In the genomic region with DNA sequence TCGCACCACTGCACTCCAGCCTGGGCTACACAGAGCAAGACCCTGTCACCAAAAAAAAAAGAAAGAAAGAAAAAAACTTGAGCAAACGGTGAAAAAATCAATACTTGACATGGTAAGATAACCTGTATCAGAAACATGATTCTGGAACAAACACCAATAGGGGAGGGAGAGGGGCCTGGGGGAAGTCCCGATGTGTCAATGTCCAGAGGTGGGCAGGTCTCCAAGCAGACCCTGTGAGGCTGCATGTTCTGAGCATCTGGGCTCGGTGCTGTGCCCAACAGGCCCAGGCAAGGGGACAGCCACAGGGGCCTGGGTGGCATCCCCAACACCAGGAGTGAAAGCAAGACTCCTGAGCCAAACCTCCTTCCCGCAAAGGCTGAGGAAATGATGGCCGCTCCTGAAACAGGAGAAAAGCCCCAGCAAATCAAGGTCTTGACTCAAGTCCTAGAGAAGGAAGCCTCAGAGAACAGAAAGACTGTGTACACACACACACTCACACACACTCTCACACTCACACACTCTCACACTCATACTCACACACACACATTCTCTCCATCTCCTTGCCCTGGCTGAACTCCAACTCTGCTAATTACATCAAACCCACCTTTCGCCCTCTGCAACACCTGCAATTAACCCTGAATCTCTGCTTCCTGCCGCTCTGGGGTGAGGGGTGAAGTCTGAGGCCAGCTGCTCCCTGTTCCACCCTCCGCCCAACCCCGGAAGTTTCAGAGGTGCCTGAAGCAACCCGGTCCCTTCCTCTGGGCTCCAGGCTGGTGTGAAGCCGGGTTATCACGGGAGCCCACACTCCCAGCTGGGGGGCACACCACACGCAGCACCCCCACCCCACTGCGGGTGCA, we compare ENCODE assay signal across 8 cellular contexts. TPM values are rescaled to one million over a fixed set of nuclear protein-coding genes. Genes with fewer than 3 reads are reported as not detected.
DNase-seq lines count a peak whose midpoint lies in the region; ATAC-seq and TF ChIP-seq lines count a peak whose summit lies in the region.

No MANE protein-coding gene starts in this region.

- peak overlapping the region; percentile 73 for H3K9ac ChIP-seq in MM.1S (ENCODE audit: low read length)

- TF ChIP-seq POLR2A in upper lobe of left lung (IDR thresholded peaks at IDR 0.05) = no peak

- no peak for TF ChIP-seq EP300 in upper lobe of left lung (IDR thresholded peaks at IDR 0.05)

- H3K27me3 ChIP-seq in MM.1S (replicated peaks; ENCODE audit: insufficient read depth, low read length) (no peaks in the 10 kb centered on the region), upper lobe of left lung (no peaks in the 10 kb centered on the region)

- no peak for TF ChIP-seq CTCF in GM12875 (IDR thresholded peaks at IDR 0.05; ENCODE audit: borderline replicate concordance, insufficient read depth, low read depth, low read length)
- no peak for TF ChIP-seq CTCF in MM.1S (IDR thresholded peaks at IDR 0.05; ENCODE audit: low read length)
- TF ChIP-seq CTCF in upper lobe of left lung (IDR thresholded peaks at IDR 0.05) = no peak

- peaks cover 4% of the 10 kb centered on the region; the same call in 1 of the 2 replicates for H4K20me1 ChIP-seq in MM.1S (ENCODE audit: insufficient read depth, low read length)

- peak overlapping the region; percentile 90 for H3K4me2 ChIP-seq in MM.1S (ENCODE audit: low read depth, low read length)

- H3K4me1 ChIP-seq in MM.1S (ENCODE audit: low read length) (peaks cover 55% of the 10 kb centered on the region), upper lobe of left lung (peaks cover 50 to 83% (median 69%) of the 10 kb centered on the region in 4 donors)

- peaks cover 98% of the 10 kb centered on the region for H3K79me2 ChIP-seq in MM.1S (ENCODE audit: low read length)

- WGBS in upper lobe of left lung, 2 donors = 24 to 53% methylated on average over 7 to 15 of the region's 15 CpGs

- H3F3A ChIP-seq in MM.1S (ENCODE audit: insufficient read depth, low read length) = peaks cover 76% of the 10 kb centered on the region

- H2AFZ ChIP-seq in MM.1S (ENCODE audit: low read length) = no peak overlapping the region

- H3K27ac ChIP-seq in MM.1S (ENCODE audit: low read length) (peak overlapping the region; percentile 94), upper lobe of left lung (peak overlapping the region; percentile 54 to 80 (median 73))

- peak overlapping the region; percentile 12 for H3K4me3 ChIP-seq in GM12875 (ENCODE audit: low read depth, low read length)
- peak overlapping the region; percentile 34; the same call in 1 of the 2 replicates for H3K4me3 ChIP-seq in MM.1S (ENCODE audit: low read length)
- H3K4me3 ChIP-seq in upper lobe of left lung = peak overlapping the region in 2 of 4 donors; percentile 15 to 21

- DNase-seq in MM.1S = peak; percentile 78
- peak; percentile 81 for DNase-seq in activated CD8-positive, alpha-beta memory T cell treated with anti-CD3 and anti-CD28 coated beads, Interleukin-2, amount 50 U/mL, for 48 hours
- DNase-seq in left colon = peak; percentile 83 to 89
- peak in 1 of 2 donors; percentile 79 for DNase-seq in upper lobe of left lung
- DNase-seq in NCI-H226 = no peak
- no peak for DNase-seq in NCI-H2029 (lab: John Stamatoyannopoulos, UW)

- intact Hi-C loops in left colon (cut with DNase I, micrococcal nuclease) = no loop called here

- H3K36me3 ChIP-seq in MM.1S (replicated peaks; ENCODE audit: insufficient read depth, low read length) (no peaks in the 10 kb centered on the region), upper lobe of left lung (no peaks in the 10 kb centered on the region)

- ATAC-seq in GM21619 (IDR thresholded peaks at IDR 0.05; ENCODE audit: unreplicated experiment) (peak; percentile 65), left colon (peak; percentile 80), upper lobe of left lung (ENCODE audit: low FRiP score in 2 of 2) (peak; percentile 47 to 57)

- H3K9me3 ChIP-seq in MM.1S (replicated peaks; ENCODE audit: insufficient read depth, low read length) (no peaks in the 10 kb centered on the region), upper lobe of left lung (no peaks in the 10 kb centered on the region)

- H3K9me2 ChIP-seq in MM.1S (replicated peaks; ENCODE audit: insufficient read depth, low read length) = no peaks in the 10 kb centered on the region

RNA-seq across cellular contexts. Expression of a gene that starts 20.4 kb away (rescaled TPM):
- 10 to 100 TPM; 52.4 to 65.8 TPM for total RNA-seq in left colon
- 100 to 1,000 TPM in 1 of 6 donors, 10 to 100 TPM in 5; 33.1 to 119 (median 54.5) TPM for total RNA-seq in upper lobe of left lung

Comparison
In these comparisons a context has a peak if more than half of its experiments do, and no peak if none do; other contexts are left out.
1. DNase-seq: peak in MM.1S (single experiment), activated CD8-positive, alpha-beta memory T cell treated with anti-CD3 and anti-CD28 coated beads, Interleukin-2, amount 50 U/mL, for 48 hours (single experiment) and left colon (2 of 2); none in NCI-H226 (single experiment) and NCI-H2029 (single experiment).
2. Peak in every context shown above with its lines, with median percentiles within 50 percentile points of each other: ATAC-seq.